In the genomic region with DNA sequence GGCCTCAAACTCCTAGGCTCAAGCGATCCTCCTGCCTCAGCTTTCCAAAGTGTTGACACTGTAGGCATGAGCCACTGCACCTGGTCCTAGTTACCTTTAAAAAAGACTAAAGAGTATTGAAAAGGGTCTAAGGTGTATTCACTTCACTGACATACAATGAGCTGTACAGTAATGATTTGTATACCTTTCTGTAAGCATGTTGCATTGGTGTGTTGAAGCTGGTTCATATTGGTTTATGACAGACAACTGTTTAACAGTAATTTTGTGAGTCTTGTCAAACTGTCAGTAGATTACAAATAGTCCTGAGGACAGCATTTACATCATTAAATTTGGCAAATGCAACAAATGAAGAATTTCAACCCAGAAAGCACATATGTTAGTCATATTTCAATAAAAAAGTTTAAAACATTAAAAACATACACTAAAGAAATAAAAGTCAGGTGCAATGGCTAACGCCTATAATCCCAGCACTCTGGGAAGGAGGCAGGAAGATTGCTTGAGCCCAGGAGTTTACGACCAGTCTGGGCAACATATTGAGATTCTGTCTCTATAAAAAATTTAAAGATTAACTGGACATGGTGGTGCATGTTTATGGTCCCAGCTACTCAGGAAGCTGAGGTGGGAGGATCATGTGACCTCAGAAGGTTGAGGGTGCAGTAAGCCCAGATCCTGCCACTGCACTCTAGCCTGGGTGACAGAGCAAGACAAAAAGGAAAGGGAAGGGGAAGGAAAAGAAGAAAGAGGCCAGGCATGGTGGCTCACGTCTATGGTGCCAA, we compare ENCODE assay signal across 19 cellular contexts.
DNase-seq lines count a peak whose midpoint lies in the region; ATAC-seq and FAIRE-seq lines count a peak whose summit lies in the region.
"Had no signal": no experiment of that assay in that cellular context is flagged by ENCODE, and none has a peak within 500 bp of the region (broad histone marks: within the 10 kb centered on the region; RNA-seq: fewer than 3 reads in every experiment).

No MANE protein-coding gene starts in this region.

- H3K27me3 Mint-ChIP-seq in stimulated activated memory B cell treated with anti-CD40 and anti-IgM and Interleukin-4, amounts not matched to agents 10 μg/mL and 1 μg/mL and 100 μg/mL, for 72 hours, result no peaks in the 10 kb centered on the region

- H3K27me3 ChIP-seq in mucosa of rectum (ENCODE audit: control insufficient read depth in 2 of 2, insufficient read depth in 2 of 2, low read length in 2 of 2), result no peaks in the 10 kb centered on the region

- peak overlapping the region; percentile 56 to 78 for H3K27ac ChIP-seq in mucosa of rectum (ENCODE audit: low read depth in 2 of 2, low read length in 2 of 2)

- H3K9me3 Mint-ChIP-seq in stimulated activated memory B cell treated with anti-CD40 and anti-IgM and Interleukin-4, amounts not matched to agents 10 μg/mL and 1 μg/mL and 100 μg/mL, for 72 hours, result no peaks in the 10 kb centered on the region

- no peak overlapping the region for H3K4me3 Mint-ChIP-seq in stimulated activated memory B cell treated with anti-CD40 and anti-IgM and Interleukin-4, amounts not matched to agents 10 μg/mL and 1 μg/mL and 100 μg/mL, for 72 hours

- FAIRE-seq in GM18507 (lab: Jason Lieb, UNC) (peak; percentile 18), colon (lab: Jason Lieb, UNC) (peak; percentile 89)

- H3K4me1 ChIP-seq in mucosa of rectum (ENCODE audit: control insufficient read depth in 2 of 2, insufficient read depth in 2 of 2, low read length in 2 of 2), result peaks cover 7 to 21% of the 10 kb centered on the region in 2 donors

- ATAC-seq in stimulated activated memory B cell treated with anti-CD40 and anti-IgM and Interleukin-4, amounts not matched to agents 10 μg/mL and 1 μg/mL and 100 μg/mL, for 72 hours, result no peak
- no peak for ATAC-seq in HG02870 (IDR thresholded peaks at IDR 0.05; ENCODE audit: unreplicated experiment)

- no peak overlapping the region for H3K4me3 ChIP-seq in mucosa of rectum (ENCODE audit: low read length in 2 of 2)

- H3K36me3 Mint-ChIP-seq in stimulated activated memory B cell treated with anti-CD40 and anti-IgM and Interleukin-4, amounts not matched to agents 10 μg/mL and 1 μg/mL and 100 μg/mL, for 72 hours, result peaks cover 58% of the 10 kb centered on the region

- H3K27ac Mint-ChIP-seq in stimulated activated memory B cell treated with anti-CD40 and anti-IgM and Interleukin-4, amounts not matched to agents 10 μg/mL and 1 μg/mL and 100 μg/mL, for 72 hours, result peak overlapping the region; percentile 27

- H3K4me1 Mint-ChIP-seq in stimulated activated memory B cell treated with anti-CD40 and anti-IgM and Interleukin-4, amounts not matched to agents 10 μg/mL and 1 μg/mL and 100 μg/mL, for 72 hours, result peaks cover 24% of the 10 kb centered on the region

- H3K9me3 ChIP-seq in mucosa of rectum (ENCODE audit: control insufficient read depth in 2 of 2, low read length in 2 of 2), result no peaks in the 10 kb centered on the region
- H3K9me3 ChIP-seq: SK-N-SH had no signal

- no peak overlapping the region for H3K9ac ChIP-seq in mucosa of rectum (ENCODE audit: low read depth in 1 of 2, low read length in 2 of 2)
- H3K9ac ChIP-seq: SK-N-SH had no signal

- peaks cover 9 to 10% of the 10 kb centered on the region in 2 donors for H3K36me3 ChIP-seq in mucosa of rectum (ENCODE audit: control insufficient read depth in 2 of 2, insufficient read depth in 2 of 2, low read length in 2 of 2)

- DNase-seq in GM18507 (ENCODE audit: extremely low spot score, insufficient read length, low read depth) (no peak), NCI-H2171 (lab: John Stamatoyannopoulos, UW) (no peak)
- no peak for DNase-seq in activated effector memory CD4-positive, alpha-beta T cell treated with anti-CD3 and anti-CD28 coated beads, Interleukin-2, amount 50 U/mL, for 16 hours
- DNase-seq: AML-193, DMS 273 treated with DMSO at 0.1 percent for 48 hours, GF-D8, GOT3, NCI-H1694 treated with DMSO at 0.1 percent for 48 hours, NCI-H2107, NCI-H2227 treated with DMSO at 0.1 percent for 48 hours, NCI-H524, NCI-H82, RPMI8226, SHP77 treated with DMSO at 0.1 percent for 48 hours, SK-N-SH had no signal
